In genomic region chrX:154885057-154885456, GRCh38 we compare ENCODE assay signal across 19 cellular contexts. TPM values are rescaled to one million over a fixed set of nuclear protein-coding genes. Genes with fewer than 3 reads are reported as not detected.
"Had no signal": no experiment of that assay in that cellular context is flagged by ENCODE, and none has a peak within 500 bp of the region (broad histone marks: within the 10 kb centered on the region; RNA-seq: fewer than 3 reads in every experiment).

No MANE protein-coding gene starts in this region.

RNA-seq across cellular contexts. Expression of gene SMIM9, which starts 50.6 kb away (rescaled TPM):
- total RNA-seq: hepatocyte; kidney; kidney epithelial cell; left cardiac atrium; left colon; left lobe of liver; left lung; left ventricle myocardium inferior; lower leg skin; lower lobe of right lung; lung microvascular endothelial cell; mammary epithelial cell; mesenteric fat pad; mesothelial cell of epicardium; mononuclear cell; mucosa of descending colon; mucosa of gallbladder; myocyte; naive thymus-derived CD4-positive, alpha-beta T cell had no signal
